22 cellular contexts compared by ENCODE assay signal in the genomic region with DNA sequence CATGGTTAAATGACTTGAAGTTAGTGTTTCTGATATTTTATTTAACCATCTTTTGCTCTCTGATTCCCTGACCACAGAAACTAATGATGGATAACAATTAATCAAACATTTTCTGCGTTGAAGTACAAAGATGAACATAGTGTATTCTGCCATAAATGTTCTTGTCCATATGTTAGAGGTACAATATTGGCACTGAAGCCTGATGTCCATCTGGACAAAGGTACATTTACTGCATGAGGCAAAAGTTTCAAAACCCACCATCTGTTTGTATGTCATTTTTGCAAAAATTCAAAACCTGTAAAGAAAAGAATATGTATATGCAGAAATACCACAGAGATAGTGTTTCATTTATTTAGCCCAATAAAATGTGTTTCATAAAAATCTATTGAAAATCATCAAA.
"Had no signal": no experiment of that assay in that cellular context is flagged by ENCODE, and none has a peak within 500 bp of the region (broad histone marks: within the 10 kb centered on the region; RNA-seq: fewer than 3 reads in every experiment).

No MANE protein-coding gene starts in this region.

- DNase-seq: activated B cell treated with CpG ODN at 0.5 μM for 24 hours; activated CD4-positive, alpha-beta memory T cell treated with anti-CD3 and anti-CD28 coated beads for 36 hours; activated CD4-positive, alpha-beta T cell treated with anti-CD3 and anti-CD28 coated beads for 4 hours; activated CD4-positive, alpha-beta T cell treated with anti-CD3 and anti-CD28 coated beads, Interleukin-2, amount 10 ng/mL, durations not matched to agents 24 days and 14 days; activated CD4-positive, alpha-beta T cell treated with anti-CD3 and anti-CD28 coated beads, Interleukin-2, amount 50 U/mL, for 1 hour; activated CD4-positive, alpha-beta T cell treated with anti-CD3 and anti-CD28 coated beads, Interleukin-2, amount 50 U/mL, for 4 hours; activated CD4-positive, CD25-positive, alpha-beta regulatory T cell treated with anti-CD3 and anti-CD28 coated beads, Interleukin-2, amount 50 U/mL, for 72 hours; activated CD8-positive, alpha-beta memory T cell treated with anti-CD3 and anti-CD28 coated beads, Interleukin-2, amount 50 U/mL, for 4 hours; activated CD8-positive, alpha-beta T cell treated with anti-CD3 and anti-CD28 coated beads for 36 hours; activated gamma-delta T cell; activated naive CD4-positive, alpha-beta T cell treated with anti-CD3 and anti-CD28 coated beads, Interleukin-2, amount 10 ng/mL, durations not matched to agents 7 days and 5 days; activated naive CD4-positive, alpha-beta T cell treated with Interleukin-2 at 50 U/mL for 16 hours; activated naive CD8-positive, alpha-beta T cell treated with anti-CD3 and anti-CD28 coated beads, Interleukin-2, amount 10 ng/mL, durations not matched to agents 7 days and 5 days; activated naive CD8-positive, alpha-beta T cell treated with anti-CD3 and anti-CD28 coated beads, Interleukin-2, amount 50 U/mL, for 24 hours; activated T-cell treated with anti-CD3 and anti-CD28 coated beads for 4 hours; activated T-cell treated with anti-CD3 and anti-CD28 coated beads, Interleukin-2, amount 50 U/mL, for 1 hour; activated T-cell treated with anti-CD3 and anti-CD28 coated beads, Interleukin-2, amount 50 U/mL, for 4 hours; activated T-cell treated with anti-CD3 and anti-CD28 coated beads, Interleukin-2, amount 50 U/mL, for 72 hours; amygdala; anterior cingulate cortex; T-helper 2 cell; T-helper 9 cell had no signal
